ENCODE assay signal across 7 cellular contexts in the genomic region with DNA sequence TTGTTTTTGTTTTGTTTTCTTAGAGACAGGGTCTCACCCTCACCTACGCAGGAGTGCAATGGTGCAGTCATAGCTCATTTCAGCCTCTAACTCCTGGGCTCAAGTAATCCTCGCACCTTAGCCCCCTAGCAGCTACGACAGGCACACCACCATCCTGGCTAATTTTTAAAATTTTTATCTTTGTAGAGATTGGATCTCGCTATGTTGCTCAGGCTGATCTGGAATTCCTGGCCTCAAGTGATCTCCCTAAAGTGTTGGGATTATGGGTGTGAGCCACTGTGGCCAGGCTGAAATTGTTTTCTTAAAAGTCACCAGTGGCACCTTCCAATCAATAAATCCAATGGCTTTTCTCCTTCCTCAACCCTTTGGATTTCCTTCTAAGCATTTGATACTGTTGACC.
"Had no signal": no experiment of that assay in that cellular context is flagged by ENCODE, and none has a peak within 500 bp of the region (broad histone marks: within the 10 kb centered on the region; RNA-seq: fewer than 3 reads in every experiment).

No MANE protein-coding gene starts in this region.

- H3K4me1 Mint-ChIP-seq: IgD-negative memory B cell had no signal

- H3K4me3 Mint-ChIP-seq: IgD-negative memory B cell had no signal

- H3K27ac ChIP-seq: HL-60 had no signal

- ATAC-seq: HepG2 had no signal

- H3K4me3 ChIP-seq: K562 had no signal

- DNase-seq: IMR-90, KBM-7, KG1 had no signal

- H3K27me3 Mint-ChIP-seq: IgD-negative memory B cell had no signal

- H3K27ac Mint-ChIP-seq: IgD-negative memory B cell had no signal

- H3K9me3 Mint-ChIP-seq: IgD-negative memory B cell had no signal
